12 cellular contexts compared by ENCODE assay signal in genomic region chr20:49685809-49686208, GRCh38. TPM values are rescaled to one million over a fixed set of nuclear protein-coding genes. Genes with fewer than 3 reads are reported as not detected.
A peak's percentile ranks its signal among the peaks of the same experiment; 100 is the strongest.
DNase-seq lines count a peak whose midpoint lies in the region; ATAC-seq and TF ChIP-seq lines count a peak whose summit lies in the region.
"Had no signal": no experiment of that assay in that cellular context is flagged by ENCODE, and none has a peak within 500 bp of the region (broad histone marks: within the 10 kb centered on the region; RNA-seq: fewer than 3 reads in every experiment).

No MANE protein-coding gene starts in this region.

- no peak overlapping the region for H3K4me3 Mint-ChIP-seq in activated T-cell treated with anti-CD3 and anti-CD28 coated beads, Interleukin-2, amount 50 U/mL, for 72 hours
- H3K4me3 Mint-ChIP-seq in T-cell, result no peak overlapping the region
- H3K4me3 Mint-ChIP-seq: stimulated activated naive CD8-positive, alpha-beta T cell treated with anti-CD3 and anti-CD28 coated beads, Interleukin-15, Interleukin-2, amounts not matched to agents 100 ng/mL and 50 ng/mL, for 24 hours had no signal

- no peak for TF ChIP-seq POLR2A in transverse colon (IDR thresholded peaks at IDR 0.05)

- in situ Hi-C loops in transverse colon (cut with MboI; ENCODE audit: low pct_ligation_motif_present in 1 of 4, low pct_unique_long_range_greater_than_20kb in 1 of 4, low sequenced_read_pairs in 3 of 4), result no loop called here

- no peaks in the 10 kb centered on the region for H3K36me3 Mint-ChIP-seq in activated T-cell treated with anti-CD3 and anti-CD28 coated beads, Interleukin-2, amount 50 U/mL, for 72 hours (ENCODE audit: insufficient read depth in 2 of 2)
- peaks cover 18% of the 10 kb centered on the region for H3K36me3 Mint-ChIP-seq in T-cell

- peak overlapping the region; percentile 59 for H3K9ac ChIP-seq in adipocyte (ENCODE audit: low read length)

- no peaks in the 10 kb centered on the region for H3K27me3 ChIP-seq in adipocyte (replicated peaks; ENCODE audit: control insufficient read depth, insufficient read depth, low read length)
- H3K27me3 ChIP-seq in left ventricle myocardium inferior (ENCODE audit: low read depth), result no peaks in the 10 kb centered on the region
- no peaks in the 10 kb centered on the region for H3K27me3 ChIP-seq in transverse colon

- intact Hi-C loops in left ventricle myocardium inferior (cut with micrococcal nuclease), result no loop called here
- intact Hi-C loops in transverse colon (cut with DNase I; ENCODE audit: low total_unique reads), result no loop called here

- H3K9me3 Mint-ChIP-seq in activated T-cell treated with anti-CD3 and anti-CD28 coated beads, Interleukin-2, amount 50 U/mL, for 72 hours, result no peaks in the 10 kb centered on the region
- no peaks in the 10 kb centered on the region for H3K9me3 Mint-ChIP-seq in T-cell
- H3K9me3 Mint-ChIP-seq: stimulated activated naive CD8-positive, alpha-beta T cell treated with anti-CD3 and anti-CD28 coated beads, Interleukin-15, Interleukin-2, amounts not matched to agents 100 ng/mL and 50 ng/mL, for 24 hours had no signal

- TF ChIP-seq EP300 in transverse colon (IDR thresholded peaks at IDR 0.05; ENCODE audit: low read depth), result no peak

- no peak for ATAC-seq in activated T-cell treated with anti-CD3 and anti-CD28 coated beads, Interleukin-2, amount 50 U/mL, for 72 hours (replicated peaks in 1 of 2)
- ATAC-seq in T-cell (replicated peaks in 1 of 4), result no peak
- no peak for ATAC-seq in HG03439 (IDR thresholded peaks at IDR 0.05; ENCODE audit: unreplicated experiment)

- H3K9me3 ChIP-seq in adipocyte (ENCODE audit: control insufficient read depth, low read length) (no peaks in the 10 kb centered on the region), left ventricle myocardium inferior (replicated peaks) (no peaks in the 10 kb centered on the region), transverse colon (no peaks in the 10 kb centered on the region)

- no peaks in the 10 kb centered on the region for H3K27me3 Mint-ChIP-seq in activated T-cell treated with anti-CD3 and anti-CD28 coated beads, Interleukin-2, amount 50 U/mL, for 72 hours (ENCODE audit: low read depth)
- H3K27me3 Mint-ChIP-seq in T-cell, result no peaks in the 10 kb centered on the region
- H3K27me3 Mint-ChIP-seq: stimulated activated naive CD8-positive, alpha-beta T cell treated with anti-CD3 and anti-CD28 coated beads, Interleukin-15, Interleukin-2, amounts not matched to agents 100 ng/mL and 50 ng/mL, for 24 hours had no signal

- TF ChIP-seq CTCF in left ventricle myocardium inferior (IDR thresholded peaks at IDR 0.05; ENCODE audit: borderline replicate concordance) (no peak), transverse colon (IDR thresholded peaks at IDR 0.05) (no peak)

- H3K27ac Mint-ChIP-seq in activated T-cell treated with anti-CD3 and anti-CD28 coated beads, Interleukin-2, amount 50 U/mL, for 72 hours, result peak overlapping the region; percentile 18
- no peak overlapping the region for H3K27ac Mint-ChIP-seq in T-cell
- H3K27ac Mint-ChIP-seq: stimulated activated naive CD8-positive, alpha-beta T cell treated with anti-CD3 and anti-CD28 coated beads, Interleukin-15, Interleukin-2, amounts not matched to agents 100 ng/mL and 50 ng/mL, for 24 hours had no signal

- peaks cover 43% of the 10 kb centered on the region for H3K4me1 Mint-ChIP-seq in activated T-cell treated with anti-CD3 and anti-CD28 coated beads, Interleukin-2, amount 50 U/mL, for 72 hours (ENCODE audit: low read depth)
- peaks cover 21 to 54% (median 29%) of the 10 kb centered on the region in 3 donors for H3K4me1 Mint-ChIP-seq in T-cell

- POLR2A ChIA-PET in T-cell (lab: Charles Lee), result interaction anchor here (0.7 to 1.1 kb wide), 3 partner anchors 10 to 690 kb away, joined by 3 to 4 read pairs (median 3); no protein-coding TSS in a partner anchor

- H3K4me1 ChIP-seq in adipocyte (ENCODE audit: control insufficient read depth, insufficient read depth, low read length) (peaks cover 61% of the 10 kb centered on the region), left ventricle myocardium inferior (peaks cover 72% of the 10 kb centered on the region), transverse colon (peaks cover 28 to 89% (median 61%) of the 10 kb centered on the region in 4 donors)

- WGBS in transverse colon (ENCODE audit: low coverage in 1 of 2), 2 donors, result 11 to 24% methylated on average over 2 of the region's 2 CpGs

- no peak for DNase-seq in activated T-cell treated with anti-CD3 and anti-CD28 coated beads, Interleukin-2, amount 50 U/mL, for 72 hours
- DNase-seq in activated T-cell treated with anti-CD3 and anti-CD28 coated beads for 4 hours (no peak), adipocyte (ENCODE audit: low read depth) (peak; percentile 60), left ventricle myocardium inferior (no peak), transverse colon (no peak), GOT3 (lab: John Stamatoyannopoulos, UW) (no peak), T-cell (no peak)
- DNase-seq: activated gamma-delta T cell treated with Interleukin-2 at 50 U/mL for 16 hours, NCI-H1417 treated with DMSO at 0.1 percent for 48 hours had no signal

- H3K36me3 ChIP-seq in adipocyte (ENCODE audit: control insufficient read depth, insufficient read depth, low read length, severe bottlenecking) (no peaks in the 10 kb centered on the region), left ventricle myocardium inferior (peaks cover 4% of the 10 kb centered on the region), transverse colon (no peaks in the 10 kb centered on the region)

- H3K4me3 ChIP-seq in adipocyte (ENCODE audit: low read length) (peak overlapping the region; percentile 57), left ventricle myocardium inferior (no peak overlapping the region), transverse colon (no peak overlapping the region)

- CTCF ChIA-PET in T-cell (lab: Charles Lee), result interaction anchor here in 1 of 2 donors (0.7 to 1.4 kb wide), 2 partner anchors 15 to 16 kb away, joined by 4 to 5 read pairs; no protein-coding TSS in a partner anchor

- peak overlapping the region; percentile 31 for H3K27ac ChIP-seq in left ventricle myocardium inferior (replicated peaks)
- H3K27ac ChIP-seq in transverse colon, result peak overlapping the region; percentile 10 to 45 (median 40)
- H3K27ac ChIP-seq: C4-2B had no signal

RNA-seq across cellular contexts. Expression of gene B4GALT5, which starts 27.9 kb away (rescaled TPM):
- 10 to 100 TPM; 14.8 to 27.3 TPM for total RNA-seq in activated T-cell treated with anti-CD3 and anti-CD28 coated beads, Interleukin-2, amount 50 U/mL, for 72 hours
- total RNA-seq in left ventricle myocardium inferior (31.0 TPM), transverse colon (10 to 100 TPM; 22.3 to 43.2 (median 29.4) TPM), T-cell (10 to 100 TPM in 2 of 5 donors, 1 to 10 TPM in 3; 4.6 to 11.9 (median 9.2) TPM)
